2 cellular contexts compared by ENCODE assay signal in genomic region chr7:130083497-130083896, GRCh38.
TF ChIP-seq lines count a peak whose summit lies in the region.

No MANE protein-coding gene starts in this region.

TF ChIP-seq in IMR-90, 13 proteins besides CTCF, POLR2A, EP300 and RAD21:
- TF ChIP-seq CEBPB (IDR thresholded peaks at IDR 0.05; ENCODE audit: low read depth, low read length), result peak; percentile 14; the same call in 1 of the 2 replicates

TF ChIP-seq in HepG2, 621 proteins besides CTCF, POLR2A, EP300 and RAD21:
- TF ChIP-seq ZMYM3 (CRISPR knock-in tag; IDR thresholded peaks at IDR 0.05), result peak; percentile 58
- peak; percentile 58 for TF ChIP-seq CEBPG (CRISPR knock-in tag; IDR thresholded peaks at IDR 0.05)
- 0 out of 2 replicates have a peak, but pooled peaks have one; percentile 38 for TF ChIP-seq GFI1 (CRISPR knock-in tag; IDR thresholded peaks at IDR 0.05; ENCODE audit: borderline replicate concordance)
- peak; percentile 34; the same call in 1 of the 2 replicates for TF ChIP-seq KDM1A (CRISPR knock-in tag; IDR thresholded peaks at IDR 0.05)
- TF ChIP-seq ZNF770 (CRISPR knock-in tag; IDR thresholded peaks at IDR 0.05), result peak; percentile 95
